29 cellular contexts compared by ENCODE assay signal in genomic region chr17:39517224-39517623, GRCh38. TPM values are rescaled to one million over a fixed set of nuclear protein-coding genes. Genes with fewer than 3 reads are reported as not detected.
DNase-seq lines count a peak whose midpoint lies in the region; ATAC-seq, FAIRE-seq and TF ChIP-seq lines count a peak whose summit lies in the region.
"Had no signal": no experiment of that assay in that cellular context is flagged by ENCODE, and none has a peak within 500 bp of the region (broad histone marks: within the 10 kb centered on the region; RNA-seq: fewer than 3 reads in every experiment).

No MANE protein-coding gene starts in this region.

- H3K4me1 ChIP-seq in A549 (no peaks in the 10 kb centered on the region), esophagus squamous epithelium (no peaks in the 10 kb centered on the region)
- H3K4me1 ChIP-seq: prostate gland had no signal

- no peak for TF ChIP-seq RAD21 in A549 (conservative IDR thresholded peaks at IDR 0.05 in 1 of 2, IDR thresholded peaks at IDR 0.05 in 1 of 2)

- H3K27ac ChIP-seq in A549 (no peak overlapping the region), esophagus squamous epithelium (no peak overlapping the region)
- H3K27ac ChIP-seq: hepatocyte, KMS-11, prostate gland, SK-N-MC had no signal

- H3K9me3 ChIP-seq in A549, result no peaks in the 10 kb centered on the region
- H3K9me3 ChIP-seq in esophagus squamous epithelium, result no peaks in the 10 kb centered on the region
- H3K9me3 ChIP-seq: prostate gland had no signal

- no peaks in the 10 kb centered on the region for H3K27me3 ChIP-seq in esophagus squamous epithelium
- H3K27me3 ChIP-seq: hepatocyte had no signal

- CTCF ChIA-PET in A549 (lab: Yijun Ruan, JAX), result no interaction called here

- TF ChIP-seq EP300 in A549 (IDR thresholded peaks at IDR 0.05), result no peak

- intact Hi-C loops in esophagus squamous epithelium (cut with DNase I), result no loop called here

- FAIRE-seq in A549 (lab: Jason Lieb, UNC) (peak; percentile 65), GM12892 (lab: Jason Lieb, UNC) (no peak)
- FAIRE-seq: frontal cortex had no signal

- no peak overlapping the region for H3K4me2 ChIP-seq in A549
- H3K4me2 ChIP-seq: hepatocyte, KMS-11 had no signal

- ATAC-seq in A549, result no peak
- ATAC-seq: activated naive CD4-positive, alpha-beta T cell treated with anti-CD3 and anti-CD28 coated beads, Interleukin-2, amount 50 U/mL, for 72 hours; activated T-helper 17 cell treated with anti-CD3 and anti-CD28 coated beads, Interleukin-2, amount 50 U/mL, for 72 hours; esophagus mucosa; left lobe of liver; stimulated activated naive CD8-positive, alpha-beta T cell treated with anti-CD3 and anti-CD28 coated beads, Interleukin-15, amount 100 ng/mL, for 72 hours had no signal

- no peak for DNase-seq in A549 (ENCODE audit: low read depth in 1 of 2, low spot score in 1 of 2)
- peak; percentile 23 for DNase-seq in M059J (ENCODE audit: low read depth)
- DNase-seq in dermis blood vessel endothelial cell, result peak; percentile 87
- peak; percentile 15 for DNase-seq in kidney tubule cell (ENCODE audit: low spot score)
- no peak for DNase-seq in HK-2 (ENCODE audit: unreplicated experiment)
- DNase-seq in GM12892 (ENCODE audit: insufficient read length), result no peak
- DNase-seq in esophagus squamous epithelium (lab: John Stamatoyannopoulos, UW), result no peak
- DNase-seq in NK-92 treated with Interleukin-12 subunit alpha and Interleukin-12 subunit beta, amount 100 ng/mL, for 24 hours (lab: John Stamatoyannopoulos, UW), result no peak
- DNase-seq: activated CD4-positive, alpha-beta memory T cell treated with anti-CD3 and anti-CD28 coated beads for 36 hours; activated CD4-positive, CD25-positive, alpha-beta regulatory T cell treated with anti-CD3 and anti-CD28 coated beads, Interleukin-2, amount 50 U/mL, for 72 hours; activated CD8-positive, alpha-beta memory T cell treated with anti-CD3 and anti-CD28 coated beads, Interleukin-2, amount 50 U/mL, for 4 hours; anterior cingulate cortex; effector CD4-positive, alpha-beta T cell; H7; NCI-H1436; NCI-H748 treated with DMSO at 0.1 percent for 48 hours; RPMI8226; stimulated activated CD4-positive, alpha-beta T cell treated with anti-CD3 and anti-CD28 coated beads, Interleukin-15, amount 100 ng/mL, for 24 hours; stimulated activated naive CD8-positive, alpha-beta T cell treated with anti-CD3 and anti-CD28 coated beads, Interleukin-15, amount 100 ng/mL, for 72 hours; T-helper 2 cell had no signal

- 82% methylated on average over 7 of the region's 7 CpGs for WGBS in A549 (ENCODE audit: missing lambda C conversion rate)
- 78 to 84% methylated on average over 7 of the region's 7 CpGs for WGBS in esophagus squamous epithelium, 2 donors

- TF ChIP-seq POLR2A in A549 (IDR thresholded peaks at IDR 0.05; ENCODE audit: low read length) (no peak), GM12892 (IDR thresholded peaks at IDR 0.05; ENCODE audit: low read depth, low read length) (no peak), esophagus squamous epithelium (IDR thresholded peaks at IDR 0.05) (no peak)

- H3K4me3 ChIP-seq in A549 (no peak overlapping the region), esophagus squamous epithelium (no peak overlapping the region)
- H3K4me3 ChIP-seq: hepatocyte, prostate gland, SK-N-MC had no signal

- TF ChIP-seq CTCF in A549 (IDR thresholded peaks at IDR 0.05) (no peak), esophagus squamous epithelium (IDR thresholded peaks at IDR 0.05) (no peak)

- peaks cover 12 to 100% (median 39%) of the 10 kb centered on the region in 3 donors for H3K36me3 ChIP-seq in esophagus squamous epithelium

- POLR2A ChIA-PET in A549 (lab: Yijun Ruan, JAX), result no interaction called here

TF ChIP-seq in A549, 52 proteins besides CTCF, POLR2A, EP300 and RAD21:
- TF ChIP-seq MAFK (IDR thresholded peaks at IDR 0.05; ENCODE audit: partially characterized antibody) (no peak), JUNB (IDR thresholded peaks at IDR 0.05) (no peak), HOXA7 (CRISPR knock-in tag; IDR thresholded peaks at IDR 0.05) (no peak), ZSCAN20 (CRISPR knock-in tag; IDR thresholded peaks at IDR 0.05) (no peak), KDM5A (IDR thresholded peaks at IDR 0.05) (no peak), ESRRA (IDR thresholded peaks at IDR 0.05; ENCODE audit: borderline replicate concordance, low read length) (no peak), SREBF2 (IDR thresholded peaks at IDR 0.05) (no peak), NR3C1 (IDR thresholded peaks at IDR 0.05) (no peak), JUN (IDR thresholded peaks at IDR 0.05) (no peak), CEBPB (IDR thresholded peaks at IDR 0.05) (no peak), USF2 (IDR thresholded peaks at IDR 0.05) (no peak), CHD2 (IDR thresholded peaks at IDR 0.05; ENCODE audit: low read length, partially characterized antibody) (no peak), EHMT2 (IDR thresholded peaks at IDR 0.05; ENCODE audit: low read depth) (no peak), NPAS2 (CRISPR knock-in tag; IDR thresholded peaks at IDR 0.05; ENCODE audit: borderline replicate concordance) (no peak)
- TF ChIP-seq, protein P1, sequence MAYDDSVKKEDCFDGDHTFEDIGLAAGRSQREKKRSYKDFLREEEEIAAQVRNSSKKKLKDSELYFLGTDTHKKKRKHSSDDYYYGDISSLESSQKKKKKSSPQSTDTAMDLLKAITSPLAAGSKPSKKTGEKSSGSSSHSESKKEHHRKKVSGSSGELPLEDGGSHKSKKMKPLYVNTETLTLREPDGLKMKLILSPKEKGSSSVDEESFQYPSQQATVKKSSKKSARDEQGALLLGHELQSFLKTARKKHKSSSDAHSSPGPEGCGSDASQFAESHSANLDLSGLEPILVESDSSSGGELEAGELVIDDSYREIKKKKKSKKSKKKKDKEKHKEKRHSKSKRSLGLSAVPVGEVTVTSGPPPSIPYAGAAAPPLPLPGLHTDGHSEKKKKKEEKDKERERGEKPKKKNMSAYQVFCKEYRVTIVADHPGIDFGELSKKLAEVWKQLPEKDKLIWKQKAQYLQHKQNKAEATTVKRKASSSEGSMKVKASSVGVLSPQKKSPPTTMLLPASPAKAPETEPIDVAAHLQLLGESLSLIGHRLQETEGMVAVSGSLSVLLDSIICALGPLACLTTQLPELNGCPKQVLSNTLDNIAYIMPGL (CRISPR knock-in tag; IDR thresholded peaks at IDR 0.05; ENCODE audit: borderline replicate concordance), result no peak
- TF ChIP-seq, protein P2, sequence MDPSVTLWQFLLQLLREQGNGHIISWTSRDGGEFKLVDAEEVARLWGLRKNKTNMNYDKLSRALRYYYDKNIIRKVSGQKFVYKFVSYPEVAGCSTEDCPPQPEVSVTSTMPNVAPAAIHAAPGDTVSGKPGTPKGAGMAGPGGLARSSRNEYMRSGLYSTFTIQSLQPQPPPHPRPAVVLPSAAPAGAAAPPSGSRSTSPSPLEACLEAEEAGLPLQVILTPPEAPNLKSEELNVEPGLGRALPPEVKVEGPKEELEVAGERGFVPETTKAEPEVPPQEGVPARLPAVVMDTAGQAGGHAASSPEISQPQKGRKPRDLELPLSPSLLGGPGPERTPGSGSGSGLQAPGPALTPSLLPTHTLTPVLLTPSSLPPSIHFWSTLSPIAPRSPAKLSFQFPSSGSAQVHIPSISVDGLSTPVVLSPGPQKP (IDR thresholded peaks at IDR 0.05; ENCODE audit: low read depth, low read length), result no peak

RNA-seq across cellular contexts. Expression of gene CDK12, which starts 55.9 kb away (rescaled TPM):
- polyA plus RNA-seq in A549 (2011; rRNA removed), result 42.1 and 47.3 TPM in 2 replicates
- polyA plus RNA-seq in A549 (2012; cell fraction: cytosol; rRNA removed), result 13.7 and 17.8 TPM in 2 replicates
- 22.0 and 28.6 TPM in 2 replicates for polyA plus RNA-seq in A549 (2012; cell fraction: nucleus; rRNA removed)
- 36.7 to 40.0 TPM (median 37.8 TPM) in 3 replicates for polyA plus RNA-seq in A549 (2017; fragmentation: RNase III; extraction: RNeasy Plus Mini Kit Qiagen cat#74134 plus additional on column Dnase treatment)
- 87.2 and 94.7 TPM in 2 replicates for polyA minus RNA-seq in A549 (2011; rRNA and poly(A)+ RNA removed)
- total RNA-seq in M059J (2014; rRNA removed; shearing (Covaris generic)), result 21.5 and 30.7 TPM in 2 replicates
- 24.5 and 29.5 TPM in 2 replicates for total RNA-seq in dermis blood vessel endothelial cell
- 24.3 TPM for polyA plus RNA-seq in GM12892 (2012; ENCODE audit: missing spikeins)
- total RNA-seq in esophagus squamous epithelium, result 10 to 100 TPM; 22.9 to 47.3 (median 33.5) TPM

Comparison
In these comparisons a context has a peak if more than half of its experiments do, and no peak if none do; other contexts are left out.
1. DNase-seq: peak in M059J (single experiment), dermis blood vessel endothelial cell (single experiment) and kidney tubule cell (single experiment); none in A549 (0 of 2), HK-2 (single experiment), GM12892 (single experiment), esophagus squamous epithelium (single experiment) and NK-92 treated with Interleukin-12 subunit alpha and Interleukin-12 subunit beta, amount 100 ng/mL, for 24 hours (single experiment).